Comparison of ENCODE assay signal across 16 cellular contexts in genomic region chr4:26912069-26912468, GRCh38.
"Had no signal": no experiment of that assay in that cellular context is flagged by ENCODE, and none has a peak within 500 bp of the region (broad histone marks: within the 10 kb centered on the region; RNA-seq: fewer than 3 reads in every experiment).

No MANE protein-coding gene starts in this region.

- H3K4me3 Mint-ChIP-seq: activated CD4-positive, alpha-beta T cell treated with anti-CD3 and anti-CD28 coated beads, Interleukin-2, amount 10 ng/mL, durations not matched to agents 7 days and 5 days had no signal

- H3K9me3 Mint-ChIP-seq: activated CD4-positive, alpha-beta T cell treated with anti-CD3 and anti-CD28 coated beads, Interleukin-2, amount 10 ng/mL, durations not matched to agents 7 days and 5 days; activated naive CD4-positive, alpha-beta T cell treated with anti-CD3 and anti-CD28 coated beads, Interleukin-2, amount 50 U/mL, for 72 hours; naive thymus-derived CD8-positive, alpha-beta T cell had no signal

- H3K4me3 ChIP-seq: esophagus squamous epithelium, lower lobe of right lung, pancreas, right lobe of liver, thoracic aorta had no signal

- DNase-seq: activated CD4-positive, alpha-beta T cell treated with anti-CD3 and anti-CD28 coated beads, Interleukin-2, amount 10 ng/mL, durations not matched to agents 7 days and 5 days; activated CD8-positive, alpha-beta memory T cell treated with anti-CD3 and anti-CD28 coated beads for 24 hours; activated gamma-delta T cell treated with Interleukin-2 at 50 U/mL for 16 hours; amniotic stem cell; brain microvascular endothelial cell; effector CD8-positive, alpha-beta T cell; esophagus squamous epithelium; foreskin fibroblast; lower lobe of right lung; naive thymus-derived CD8-positive, alpha-beta T cell; pancreas; right lobe of liver; stimulated activated CD4-positive, alpha-beta T cell treated with anti-CD3 and anti-CD28 coated beads, Interleukin-4, amount 100 ng/mL, for 24 hours; stimulated activated naive B cell treated with anti-CD40 and anti-IgM and Interleukin-4, amounts not matched to agents 10 μg/mL and 1 μg/mL and 100 μg/mL, for 72 hours had no signal

- H3K27me3 Mint-ChIP-seq: activated CD4-positive, alpha-beta T cell treated with anti-CD3 and anti-CD28 coated beads, Interleukin-2, amount 10 ng/mL, durations not matched to agents 7 days and 5 days; naive thymus-derived CD8-positive, alpha-beta T cell; stimulated activated naive B cell treated with anti-CD40 and anti-IgM and Interleukin-4, amounts not matched to agents 10 μg/mL and 1 μg/mL and 100 μg/mL, for 72 hours had no signal

- H3K27ac Mint-ChIP-seq: activated CD4-positive, alpha-beta T cell treated with anti-CD3 and anti-CD28 coated beads, Interleukin-2, amount 10 ng/mL, durations not matched to agents 7 days and 5 days had no signal

- H3K36me3 Mint-ChIP-seq: activated naive CD4-positive, alpha-beta T cell treated with anti-CD3 and anti-CD28 coated beads, Interleukin-2, amount 50 U/mL, for 72 hours had no signal
